In genomic region chr15:67068724-67069400, GRCh38 we compare ENCODE assay signal across 9 cellular contexts. TPM values are rescaled to one million over a fixed set of nuclear protein-coding genes. Genes with fewer than 3 reads are reported as not detected.
DNase-seq lines count a peak whose midpoint lies in the region; ATAC-seq and TF ChIP-seq lines count a peak whose summit lies in the region.
"Had no signal": no experiment of that assay in that cellular context is flagged by ENCODE, and none has a peak within 500 bp of the region (broad histone marks: within the 10 kb centered on the region; RNA-seq: fewer than 3 reads in every experiment).

No MANE protein-coding gene starts in this region.

- peaks cover 22% of the 10 kb centered on the region for H3K36me3 ChIP-seq in ACC112 (ENCODE audit: insufficient read depth, low read length)
- no peaks in the 10 kb centered on the region for H3K36me3 ChIP-seq in mucosa of stomach (ENCODE audit: control insufficient read depth, insufficient read depth, low read length)

- peak overlapping the region; percentile 84 for H3K27ac ChIP-seq in ACC112 (ENCODE audit: low read depth, low read length)

- peak; percentile 70 for DNase-seq in Jurkat, Clone E6-1 (ENCODE audit: low read depth, low spot score)
- DNase-seq in astrocyte of the hippocampus (ENCODE audit: low read depth, low spot score) (peak; percentile 74), HEK293T (ENCODE audit: extremely low spot score) (no peak), NCI-H2081 (lab: John Stamatoyannopoulos, UW) (no peak)
- DNase-seq: NCI-H187 treated with DMSO at 0.1 percent for 48 hours had no signal

- H3K4me3 ChIP-seq in ACC112 (ENCODE audit: low read depth, low read length) = peak overlapping the region; percentile 91
- H3K4me3 ChIP-seq in Jurkat, Clone E6-1 (ENCODE audit: low read length) = no peak overlapping the region
- peak overlapping the region; percentile 88 for H3K4me3 ChIP-seq in mucosa of stomach (ENCODE audit: low read length)

- peak overlapping the region; percentile 93 for H3K9ac ChIP-seq in mucosa of stomach (ENCODE audit: low read length)

- H3K27me3 ChIP-seq in ACC112 (ENCODE audit: insufficient read depth, low read length) (no peaks in the 10 kb centered on the region), mucosa of stomach (ENCODE audit: control insufficient read depth, insufficient read depth, low read length) (no peaks in the 10 kb centered on the region)

- CTCF ChIA-PET in HEK293T (lab: Yijun Ruan, JAX) = no interaction called here

- peaks cover 50% of the 10 kb centered on the region for H3K4me1 ChIP-seq in ACC112 (ENCODE audit: control insufficient read depth, insufficient read depth, low read length, unreplicated experiment)
- H3K4me1 ChIP-seq in mucosa of stomach (ENCODE audit: control insufficient read depth, insufficient read depth, low read length) = peaks cover 51% of the 10 kb centered on the region

- H2AFZ ChIP-seq in ACC112 (ENCODE audit: low read length, unreplicated experiment) = no peak overlapping the region

- H3K9me3 ChIP-seq in mucosa of stomach (ENCODE audit: control insufficient read depth, low read length) = no peaks in the 10 kb centered on the region

- H3K79me2 ChIP-seq in ACC112 (ENCODE audit: control insufficient read depth, insufficient read depth, low read length, unreplicated experiment) = peaks cover 79% of the 10 kb centered on the region

- no peak for ATAC-seq in HG02642 (IDR thresholded peaks at IDR 0.05; ENCODE audit: poor library complexity, unreplicated experiment)
- no peak for ATAC-seq in HG02678 (IDR thresholded peaks at IDR 0.05; ENCODE audit: unreplicated experiment)

- POLR2A ChIA-PET in HEK293T (lab: Yijun Ruan, JAX) = interaction anchor here (1.4 kb wide), 1 partner anchor 11 kb away, joined by 3 read pairs; no protein-coding TSS in a partner anchor

TF ChIP-seq in HEK293T, 16 proteins besides CTCF, POLR2A, EP300 and RAD21:
- TF ChIP-seq NFRKB (IDR thresholded peaks at IDR 0.05) (no peak), PKNOX1 (IDR thresholded peaks at IDR 0.05) (no peak), ARNT (IDR thresholded peaks at IDR 0.05) (no peak), BHLHE40 (IDR thresholded peaks at IDR 0.05; ENCODE audit: borderline replicate concordance) (no peak), ELF4 (IDR thresholded peaks at IDR 0.05) (no peak), CTBP1 (IDR thresholded peaks at IDR 0.05; ENCODE audit: borderline replicate concordance) (no peak), HDGF (IDR thresholded peaks at IDR 0.05; ENCODE audit: borderline replicate concordance) (no peak), L3MBTL2 (conservative IDR thresholded peaks at IDR 0.05) (no peak), FOXA1 (IDR thresholded peaks at IDR 0.05) (no peak), FOXM1 (IDR thresholded peaks at IDR 0.05; ENCODE audit: borderline replicate concordance) (no peak), ZNF384 (IDR thresholded peaks at IDR 0.05) (no peak)
TF ChIP-seq in HEK293T: peak in this region for 0.

RNA-seq across cellular contexts. Expression of gene SMAD3, which starts 3.5 kb away (rescaled TPM):
- polyA plus RNA-seq in Jurkat, Clone E6-1 (2012; ENCODE audit: insufficient read depth, insufficient read length) = 9.0 TPM

Comparison
In these comparisons a context has a peak if more than half of its experiments do, and no peak if none do; other contexts are left out.
1. DNase-seq: peak in Jurkat, Clone E6-1 (single experiment) and astrocyte of the hippocampus (single experiment); none in HEK293T (single experiment) and NCI-H2081 (0 of 2).